ENCODE assay signal across 1 cellular context in the genomic region with DNA sequence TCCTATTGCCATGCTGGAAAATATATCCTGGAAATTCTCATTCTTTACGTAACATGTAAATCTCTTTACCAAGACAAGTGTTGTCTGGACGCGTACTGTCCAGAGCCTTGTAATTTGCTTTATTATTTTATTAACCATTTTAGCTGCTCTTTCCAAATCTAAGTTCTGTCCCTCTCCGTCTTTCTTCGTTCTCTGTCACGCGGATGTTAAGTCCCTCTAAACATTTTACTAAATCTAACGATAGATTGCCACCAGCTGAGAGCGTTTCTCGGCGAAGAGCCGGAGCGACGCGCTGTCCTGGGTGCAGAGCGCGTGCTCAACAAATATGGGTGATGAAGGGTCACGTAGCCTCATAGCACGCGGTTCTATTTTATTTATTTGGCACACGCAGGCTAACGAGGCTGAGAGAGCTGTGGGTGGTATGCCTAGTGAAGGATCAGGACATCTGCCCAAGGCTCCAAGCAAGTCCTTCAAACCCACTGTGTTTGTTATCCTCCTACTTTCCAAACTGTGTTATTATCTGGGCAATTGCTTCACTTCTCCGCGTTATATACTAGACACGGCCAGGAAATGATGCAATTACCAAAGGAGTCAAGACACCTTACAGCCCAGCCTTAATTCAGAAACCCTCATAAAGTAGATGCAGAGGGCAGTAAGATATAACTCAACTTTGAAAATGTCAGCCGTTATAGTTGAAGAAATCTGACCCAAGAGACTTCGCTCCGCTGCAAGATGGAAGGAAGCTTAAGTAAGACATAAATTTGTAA.
TF ChIP-seq lines count a peak whose summit lies in the region.

No MANE protein-coding gene starts in this region.

TF ChIP-seq in HepG2, 621 proteins besides CTCF, POLR2A, EP300 and RAD21 (continued from another document and continues in another):
- TF ChIP-seq ZNF280B (CRISPR knock-in tag; IDR thresholded peaks at IDR 0.05; ENCODE audit: borderline replicate concordance) (peak; percentile 63; the same call in 1 of the 2 replicates), ZNF124 (CRISPR knock-in tag; IDR thresholded peaks at IDR 0.05) (peak; percentile 3; the same call in 1 of the 2 replicates), ZNF329 (CRISPR knock-in tag; IDR thresholded peaks at IDR 0.05; ENCODE audit: low read depth) (peak; percentile 77), SSRP1 (CRISPR knock-in tag; IDR thresholded peaks at IDR 0.05) (peak; percentile 20; the same call in 1 of the 2 replicates), TOPORS (CRISPR knock-in tag; IDR thresholded peaks at IDR 0.05) (no peak), DMAP1 (CRISPR knock-in tag; IDR thresholded peaks at IDR 0.05) (peak; percentile 98), ATF7 (IDR thresholded peaks at IDR 0.05) (peak; percentile 44; the same call in 1 of the 2 replicates), ATF7 (CRISPR knock-in tag; IDR thresholded peaks at IDR 0.05) (no peak), ZNF251 (CRISPR knock-in tag; IDR thresholded peaks at IDR 0.05) (no peak), SPEN (CRISPR knock-in tag; IDR thresholded peaks at IDR 0.05; ENCODE audit: low read depth) (peak; percentile 74; the same call in 1 of the 2 replicates), ELF3 (CRISPR knock-in tag; IDR thresholded peaks at IDR 0.05) (peak; percentile 31; the same call in 1 of the 2 replicates), BORCS8-MEF2B (CRISPR knock-in tag; IDR thresholded peaks at IDR 0.05) (peak; percentile 60), ZNF333 (CRISPR knock-in tag; IDR thresholded peaks at IDR 0.05; ENCODE audit: borderline replicate concordance) (peak; percentile 73; the same call in 1 of the 2 replicates), NONO (IDR thresholded peaks at IDR 0.05) (no peak), NONO (CRISPR knock-in tag; conservative IDR thresholded peaks at IDR 0.05) (no peak; the same call in 1 of the 2 replicates), KLF16 (CRISPR knock-in tag; IDR thresholded peaks at IDR 0.05) (peak in 1 of 2 experiments; percentile 42; a peak in 2 of 4 replicates), ZNF292 (CRISPR knock-in tag; IDR thresholded peaks at IDR 0.05; ENCODE audit: borderline replicate concordance, low read depth) (peak; percentile 21; the same call in 1 of the 2 replicates), ZNF891 (CRISPR knock-in tag; IDR thresholded peaks at IDR 0.05) (peak; percentile 97), KLF13 (CRISPR knock-in tag; IDR thresholded peaks at IDR 0.05) (no peak), ZKSCAN8 (CRISPR knock-in tag; IDR thresholded peaks at IDR 0.05; ENCODE audit: borderline replicate concordance) (0 out of 2 replicates have a peak, but pooled peaks have one; percentile 61), ZNF253 (CRISPR knock-in tag; IDR thresholded peaks at IDR 0.05; ENCODE audit: borderline replicate concordance) (no peak), GATA4 (IDR thresholded peaks at IDR 0.05; ENCODE audit: borderline replicate concordance, low read depth) (peak; percentile 42; the same call in 1 of the 2 replicates), NFE2L2 (IDR thresholded peaks at IDR 0.05; ENCODE audit: low read length) (no peak), ZBTB38 (CRISPR knock-in tag; IDR thresholded peaks at IDR 0.05) (peak; percentile 60; the same call in 1 of the 2 replicates), GABPA (IDR thresholded peaks at IDR 0.05; ENCODE audit: low read depth, low read length) (no peak), GABPA (CRISPR knock-in tag; IDR thresholded peaks at IDR 0.05; ENCODE audit: low read depth) (peak; percentile 73), LBX2 (CRISPR knock-in tag; IDR thresholded peaks at IDR 0.05; ENCODE audit: borderline replicate concordance) (peak; percentile 70; the same call in 1 of the 2 replicates), ZNF879 (CRISPR knock-in tag; IDR thresholded peaks at IDR 0.05) (no peak), ZNF646 (CRISPR knock-in tag; IDR thresholded peaks at IDR 0.05) (0 out of 2 replicates have a peak, but pooled peaks have one; percentile 17), ZNF850 (CRISPR knock-in tag; conservative IDR thresholded peaks at IDR 0.05) (0 out of 2 replicates have a peak, but pooled peaks have one; percentile 20), ZNF737 (CRISPR knock-in tag; IDR thresholded peaks at IDR 0.05; ENCODE audit: borderline replicate concordance) (no peak; the same call in 1 of the 2 replicates), ZNF30 (CRISPR knock-in tag; IDR thresholded peaks at IDR 0.05) (0 out of 2 replicates have a peak, but pooled peaks have one; percentile 32)
- TF ChIP-seq, protein P1, sequence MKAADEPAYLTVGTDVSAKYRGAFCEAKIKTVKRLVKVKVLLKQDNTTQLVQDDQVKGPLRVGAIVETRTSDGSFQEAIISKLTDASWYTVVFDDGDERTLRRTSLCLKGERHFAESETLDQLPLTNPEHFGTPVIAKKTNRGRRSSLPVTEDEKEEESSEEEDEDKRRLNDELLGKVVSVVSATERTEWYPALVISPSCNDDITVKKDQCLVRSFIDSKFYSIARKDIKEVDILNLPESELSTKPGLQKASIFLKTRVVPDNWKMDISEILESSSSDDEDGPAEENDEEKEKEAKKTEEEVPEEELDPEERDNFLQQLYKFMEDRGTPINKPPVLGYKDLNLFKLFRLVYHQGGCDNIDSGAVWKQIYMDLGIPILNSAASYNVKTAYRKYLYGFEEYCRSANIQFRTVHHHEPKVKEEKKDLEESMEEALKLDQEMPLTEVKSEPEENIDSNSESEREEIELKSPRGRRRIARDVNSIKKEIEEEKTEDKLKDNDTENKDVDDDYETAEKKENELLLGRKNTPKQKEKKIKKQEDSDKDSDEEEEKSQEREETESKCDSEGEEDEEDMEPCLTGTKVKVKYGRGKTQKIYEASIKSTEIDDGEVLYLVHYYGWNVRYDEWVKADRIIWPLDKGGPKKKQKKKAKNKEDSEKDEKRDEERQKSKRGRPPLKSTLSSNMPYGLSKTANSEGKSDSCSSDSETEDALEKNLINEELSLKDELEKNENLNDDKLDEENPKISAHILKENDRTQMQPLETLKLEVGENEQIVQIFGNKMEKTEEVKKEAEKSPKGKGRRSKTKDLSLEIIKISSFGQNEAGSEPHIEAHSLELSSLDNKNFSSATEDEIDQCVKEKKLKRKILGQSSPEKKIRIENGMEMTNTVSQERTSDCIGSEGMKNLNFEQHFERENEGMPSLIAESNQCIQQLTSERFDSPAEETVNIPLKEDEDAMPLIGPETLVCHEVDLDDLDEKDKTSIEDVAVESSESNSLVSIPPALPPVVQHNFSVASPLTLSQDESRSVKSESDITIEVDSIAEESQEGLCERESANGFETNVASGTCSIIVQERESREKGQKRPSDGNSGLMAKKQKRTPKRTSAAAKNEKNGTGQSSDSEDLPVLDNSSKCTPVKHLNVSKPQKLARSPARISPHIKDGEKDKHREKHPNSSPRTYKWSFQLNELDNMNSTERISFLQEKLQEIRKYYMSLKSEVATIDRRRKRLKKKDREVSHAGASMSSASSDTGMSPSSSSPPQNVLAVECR (CRISPR knock-in tag; IDR thresholded peaks at IDR 0.05; ENCODE audit: borderline replicate concordance), result peak; percentile 85
- TF ChIP-seq, protein P2, sequence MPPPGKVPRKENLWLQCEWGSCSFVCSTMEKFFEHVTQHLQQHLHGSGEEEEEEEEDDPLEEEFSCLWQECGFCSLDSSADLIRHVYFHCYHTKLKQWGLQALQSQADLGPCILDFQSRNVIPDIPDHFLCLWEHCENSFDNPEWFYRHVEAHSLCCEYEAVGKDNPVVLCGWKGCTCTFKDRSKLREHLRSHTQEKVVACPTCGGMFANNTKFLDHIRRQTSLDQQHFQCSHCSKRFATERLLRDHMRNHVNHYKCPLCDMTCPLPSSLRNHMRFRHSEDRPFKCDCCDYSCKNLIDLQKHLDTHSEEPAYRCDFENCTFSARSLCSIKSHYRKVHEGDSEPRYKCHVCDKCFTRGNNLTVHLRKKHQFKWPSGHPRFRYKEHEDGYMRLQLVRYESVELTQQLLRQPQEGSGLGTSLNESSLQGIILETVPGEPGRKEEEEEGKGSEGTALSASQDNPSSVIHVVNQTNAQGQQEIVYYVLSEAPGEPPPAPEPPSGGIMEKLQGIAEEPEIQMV (CRISPR knock-in tag; IDR thresholded peaks at IDR 0.05; ENCODE audit: low read depth), result no peak
- TF ChIP-seq, protein P3, sequence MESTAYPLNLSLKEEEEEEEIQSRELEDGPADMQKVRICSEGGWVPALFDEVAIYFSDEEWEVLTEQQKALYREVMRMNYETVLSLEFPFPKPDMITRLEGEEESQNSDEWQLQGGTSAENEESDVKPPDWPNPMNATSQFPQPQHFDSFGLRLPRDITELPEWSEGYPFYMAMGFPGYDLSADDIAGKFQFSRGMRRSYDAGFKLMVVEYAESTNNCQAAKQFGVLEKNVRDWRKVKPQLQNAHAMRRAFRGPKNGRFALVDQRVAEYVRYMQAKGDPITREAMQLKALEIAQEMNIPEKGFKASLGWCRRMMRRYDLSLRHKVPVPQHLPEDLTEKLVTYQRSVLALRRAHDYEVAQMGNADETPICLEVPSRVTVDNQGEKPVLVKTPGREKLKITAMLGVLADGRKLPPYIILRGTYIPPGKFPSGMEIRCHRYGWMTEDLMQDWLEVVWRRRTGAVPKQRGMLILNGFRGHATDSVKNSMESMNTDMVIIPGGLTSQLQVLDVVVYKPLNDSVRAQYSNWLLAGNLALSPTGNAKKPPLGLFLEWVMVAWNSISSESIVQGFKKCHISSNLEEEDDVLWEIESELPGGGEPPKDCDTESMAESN (CRISPR knock-in tag; conservative IDR thresholded peaks at IDR 0.05), result peak; percentile 50; the same call in 1 of the 2 replicates
- TF ChIP-seq, protein P4, sequence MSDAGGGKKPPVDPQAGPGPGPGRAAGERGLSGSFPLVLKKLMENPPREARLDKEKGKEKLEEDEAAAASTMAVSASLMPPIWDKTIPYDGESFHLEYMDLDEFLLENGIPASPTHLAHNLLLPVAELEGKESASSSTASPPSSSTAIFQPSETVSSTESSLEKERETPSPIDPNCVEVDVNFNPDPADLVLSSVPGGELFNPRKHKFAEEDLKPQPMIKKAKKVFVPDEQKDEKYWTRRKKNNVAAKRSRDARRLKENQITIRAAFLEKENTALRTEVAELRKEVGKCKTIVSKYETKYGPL (CRISPR knock-in tag; IDR thresholded peaks at IDR 0.05), result 0 out of 2 replicates have a peak, but pooled peaks have one; percentile 4
- TF ChIP-seq, protein P5, sequence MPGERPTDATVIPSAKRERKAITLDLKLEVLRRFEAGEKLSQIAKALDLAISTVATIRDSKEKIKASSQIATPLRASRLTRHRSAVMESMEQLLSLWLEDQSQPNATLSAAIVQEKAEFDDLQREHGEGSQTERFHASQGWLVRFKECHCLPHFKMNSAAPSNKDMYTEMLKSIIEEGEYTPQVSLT (CRISPR knock-in tag; IDR thresholded peaks at IDR 0.05; ENCODE audit: borderline replicate concordance, low read depth), result peak; percentile 84; the same call in 1 of the 2 replicates
